19 cellular contexts compared by ENCODE assay signal in genomic region chr16:87421369-87421912, GRCh38. TPM values are rescaled to one million over a fixed set of nuclear protein-coding genes. Genes with fewer than 3 reads are reported as not detected.
DNase-seq lines count a peak whose midpoint lies in the region; ATAC-seq, FAIRE-seq and TF ChIP-seq lines count a peak whose summit lies in the region.
"Had no signal": no experiment of that assay in that cellular context is flagged by ENCODE, and none has a peak within 500 bp of the region (broad histone marks: within the 10 kb centered on the region; RNA-seq: fewer than 3 reads in every experiment).

No MANE protein-coding gene starts in this region.

- ATAC-seq in heart right ventricle: no peak
- ATAC-seq in HepG2: no peak
- no peak for ATAC-seq in GM21737 (IDR thresholded peaks at IDR 0.05; ENCODE audit: unreplicated experiment)

- intact Hi-C loops in cardiac septum (cut with DNase I) (no loop called here), heart right ventricle (cut with DNase I) (loop anchor here in 1 of 10 donors (10.0 kb wide), 1 partner anchor 213 kb away; no protein-coding TSS in a partner anchor), HepG2 (cut with micrococcal nuclease; ENCODE audit: unreplicated experiment) (no loop called here)

- H3K4me3 Mint-ChIP-seq in CD8-positive, alpha-beta memory T cell: no peak overlapping the region
- H3K4me3 Mint-ChIP-seq: CD4-positive, CD25-positive, alpha-beta regulatory T cell; GM23338 had no signal

- DNase-seq in cardiac septum (ENCODE audit: low spot score) (peak; percentile 38), heart right ventricle (no peak), NT2/D1 (ENCODE audit: low read depth, low spot score) (no peak), HepG2 (ENCODE audit: low spot score) (no peak), hypothalamus (lab: John Stamatoyannopoulos, UW) (no peak)
- DNase-seq in CD8-positive, alpha-beta memory T cell: no peak
- DNase-seq: ACHN; BE2C; C1 segment of cervical spinal cord; Caco-2; CD4-positive, CD25-positive, alpha-beta regulatory T cell; DMS153; DMS79; GDM1 had no signal

- POLR2A ChIA-PET in HepG2 (lab: Yijun Ruan, JAX): interaction anchor here (1.1 kb wide), 1 partner anchor 104 kb away, joined by 3 read pairs; the partner anchor contains the start of gene C16orf95
- POLR2A ChIA-PET in CD8-positive, alpha-beta memory T cell (lab: Charles Lee): no interaction called here

- WGBS in heart right ventricle, 2 donors: 97 to 98% methylated on average over 14 of the region's 14 CpGs
- 95% methylated on average over 13 of the region's 14 CpGs for WGBS in HepG2 (ENCODE audit: low lambda C conversion rate)

- H3K4me2 ChIP-seq in HepG2 (ENCODE audit: low read depth, low read length): no peak overlapping the region
- H3K4me2 ChIP-seq: GM23338 had no signal

- FAIRE-seq in HepG2 (lab: Jason Lieb, UNC): no peak
- FAIRE-seq: A204.1, GM12892, GM18507 had no signal

- H3K9me3 Mint-ChIP-seq in CD8-positive, alpha-beta memory T cell: no peaks in the 10 kb centered on the region
- H3K9me3 Mint-ChIP-seq: CD4-positive, CD25-positive, alpha-beta regulatory T cell; GM23338 had no signal

- H4K20me1 ChIP-seq in HepG2 (ENCODE audit: insufficient read depth, low read length): no peaks in the 10 kb centered on the region; the same call in none of the 2 replicates

- TF ChIP-seq POLR2A in HepG2 (IDR thresholded peaks at IDR 0.05; ENCODE audit: insufficient read depth in 1 of 2, low read depth in 2 of 2, low read length in 2 of 2): no peak

- peaks cover 4% of the 10 kb centered on the region for H3K79me2 ChIP-seq in HepG2 (ENCODE audit: insufficient read depth, low read length)

- TF ChIP-seq RAD21 in HepG2 (CRISPR knock-in tag; IDR thresholded peaks at IDR 0.05): no peak

- CTCF ChIA-PET in HepG2 (lab: Yijun Ruan, JAX; ENCODE audit: low intra/inter-chr PET ratio, low total read pairs): no interaction called here
- CTCF ChIA-PET in CD8-positive, alpha-beta memory T cell (lab: Charles Lee): interaction anchor here (1.6 kb wide), 1 partner anchor 215 kb away, joined by 4 read pairs; no protein-coding TSS in a partner anchor

- in situ Hi-C loops in HepG2 (cut with HindIII; ENCODE audit: extremely low pct_ligation_motif_present, low pct_unique_long_range_greater_than_20kb): no loop called here

- H3K36me3 ChIP-seq in heart right ventricle (peaks cover 0 to 83% (median 35%) of the 10 kb centered on the region in 9 donors), NT2/D1 (ENCODE audit: insufficient read depth, insufficient read length, low read length) (peaks cover 76% of the 10 kb centered on the region), HepG2 (replicated peaks in 1 of 2; ENCODE audit: control insufficient read depth in 1 of 2, insufficient read depth in 2 of 2, low read length in 2 of 2) (peaks cover 43 to 83% of the 10 kb centered on the region in 2 experiments)
- peaks cover 12% of the 10 kb centered on the region for H3K36me3 ChIP-seq in CD8-positive, alpha-beta memory T cell (ENCODE audit: insufficient read depth, low read length)

- TF ChIP-seq EP300 in HepG2 (IDR thresholded peaks at IDR 0.05; ENCODE audit: low read depth in 2 of 2, low read length in 2 of 2): no peak
- TF ChIP-seq EP300 in HepG2 (CRISPR knock-in tag; IDR thresholded peaks at IDR 0.05; ENCODE audit: borderline replicate concordance): no peak

- H3K9ac ChIP-seq in NT2/D1 (ENCODE audit: insufficient read length, low read depth) (peak overlapping the region; percentile 18), HepG2 (ENCODE audit: insufficient read depth, low read depth, low read length) (no peak overlapping the region)

- H3K4me3 ChIP-seq in heart right ventricle (no peak overlapping the region), NT2/D1 (ENCODE audit: insufficient read length, low read depth) (no peak overlapping the region), HepG2 (replicated peaks in 1 of 3; ENCODE audit: insufficient read depth in 1 of 3, low read depth in 2 of 3, low read length in 3 of 3) (no peak overlapping the region)
- H3K4me3 ChIP-seq in CD8-positive, alpha-beta memory T cell (ENCODE audit: low read length): no peak overlapping the region
- H3K4me3 ChIP-seq: GM23338 had no signal

- H3K4me1 ChIP-seq in heart right ventricle (peaks cover 0 to 6% (median 0%) of the 10 kb centered on the region in 9 donors), NT2/D1 (ENCODE audit: insufficient read depth, insufficient read length) (peaks cover 13% of the 10 kb centered on the region), HepG2 (ENCODE audit: insufficient read depth, low read length) (no peaks in the 10 kb centered on the region)
- no peaks in the 10 kb centered on the region for H3K4me1 ChIP-seq in CD8-positive, alpha-beta memory T cell (ENCODE audit: insufficient read depth, low read length)
- H3K4me1 ChIP-seq: BE2C had no signal

- H3K4me1 Mint-ChIP-seq in CD8-positive, alpha-beta memory T cell: no peaks in the 10 kb centered on the region

- TF ChIP-seq CTCF in heart right ventricle (IDR thresholded peaks at IDR 0.05): no peak
- no peak for TF ChIP-seq CTCF in HepG2 (CRISPR knock-in tag; IDR thresholded peaks at IDR 0.05)

- no TSS peak for BruUV-seq in HepG2 (replicated peaks; lab: Mats Ljungman, UMichigan)

- H3K27me3 Mint-ChIP-seq in CD8-positive, alpha-beta memory T cell: no peaks in the 10 kb centered on the region
- H3K27me3 Mint-ChIP-seq: CD4-positive, CD25-positive, alpha-beta regulatory T cell had no signal

- no peak overlapping the region for H2AFZ ChIP-seq in HepG2 (ENCODE audit: low read length)
- H2AFZ ChIP-seq: GM23338 had no signal

- no peak overlapping the region for H3K27ac ChIP-seq in heart right ventricle
- H3K27ac ChIP-seq in HepG2 (ENCODE audit: extremely low read length, insufficient read depth, low read length): no peak overlapping the region
- H3K27ac ChIP-seq in CD8-positive, alpha-beta memory T cell (ENCODE audit: low read depth, low read length): no peak overlapping the region

- peaks cover 5 to 71% (median 19%) of the 10 kb centered on the region in 3 donors for H3K36me3 Mint-ChIP-seq in CD8-positive, alpha-beta memory T cell

- peak overlapping the region in 1 of 8 donors; percentile 7 for H3K27ac Mint-ChIP-seq in CD8-positive, alpha-beta memory T cell
- H3K27ac Mint-ChIP-seq: GM23338 had no signal

- H3K9me3 ChIP-seq in heart right ventricle (no peaks in the 10 kb centered on the region), NT2/D1 (ENCODE audit: insufficient read depth, low read length) (no peaks in the 10 kb centered on the region), HepG2 (ENCODE audit: low read length) (no peaks in the 10 kb centered on the region)
- no peaks in the 10 kb centered on the region for H3K9me3 ChIP-seq in CD8-positive, alpha-beta memory T cell (ENCODE audit: low read length)
- H3K9me3 ChIP-seq: BE2C, Caco-2 had no signal

- H3K27me3 ChIP-seq in heart right ventricle (no peaks in the 10 kb centered on the region), NT2/D1 (ENCODE audit: insufficient read depth, insufficient read length) (no peaks in the 10 kb centered on the region), HepG2 (ENCODE audit: control insufficient read depth in 1 of 2, insufficient read depth in 2 of 2, low read length in 2 of 2) (no peaks in the 10 kb centered on the region)
- H3K27me3 ChIP-seq in CD8-positive, alpha-beta memory T cell (ENCODE audit: insufficient read depth, low read length, poor library complexity, severe bottlenecking): no peaks in the 10 kb centered on the region
- H3K27me3 ChIP-seq: BE2C had no signal

RNA-seq across cellular contexts. Expression of gene MAP1LC3B, which starts 29.3 kb away (rescaled TPM):
- 113 TPM for total RNA-seq in cardiac septum
- 100 to 1,000 TPM; 109 to 141 (median 125) TPM for total RNA-seq in heart right ventricle
- polyA plus RNA-seq in heart right ventricle: 100 to 1,000 TPM in 1 of 2 donors, 10 to 100 TPM in 1; 47.0 to 161 TPM
- 15.7 and 30.6 TPM in 2 replicates for total RNA-seq in HepG2 (2016; rRNA removed; fragmentation: Illumina TruSeq; extraction: Trizol)
- 5.5 and 7.0 TPM in 2 replicates for total RNA-seq in HepG2 (2016; cell fraction: cytosol; rRNA removed; fragmentation: Illumina TruSeq; extraction: Trizol; ENCODE audit: low read depth)
- 15.9 and 27.1 TPM in 2 replicates for total RNA-seq in HepG2 (2016; cell fraction: insoluble cytoplasmic fraction; rRNA removed; fragmentation: Illumina TruSeq; extraction: Trizol)
- total RNA-seq in HepG2 (2016; cell fraction: membrane; rRNA removed; fragmentation: Illumina TruSeq; extraction: Trizol): 24.8 and 26.3 TPM in 2 replicates
- total RNA-seq in HepG2 (2016; cell fraction: nucleus; rRNA removed; fragmentation: Illumina TruSeq; extraction: Trizol): 22.0 and 22.3 TPM in 2 replicates
- 37.4 and 37.9 TPM in 2 replicates for polyA plus RNA-seq in HepG2 (2011; rRNA removed)
- polyA plus RNA-seq in HepG2 (2011; cell fraction: cytosol; rRNA removed): 18.1 and 36.3 TPM in 2 replicates
- 15.1 and 23.4 TPM in 2 replicates for polyA plus RNA-seq in HepG2 (2011; cell fraction: nucleus; rRNA removed)
- polyA plus RNA-seq in HepG2 (2012): 68.5 and 98.3 TPM in 2 replicates
- polyA plus RNA-seq in HepG2 (2016; cell fraction: cytosol; fragmentation: Illumina TruSeq; extraction: Trizol; ENCODE audit: low read depth): 9.9 and 13.1 TPM in 2 replicates
- polyA plus RNA-seq in HepG2 (2016; cell fraction: insoluble cytoplasmic fraction; fragmentation: Illumina TruSeq; extraction: Trizol; ENCODE audit: low read depth): 65.5 and 71.9 TPM in 2 replicates
- polyA plus RNA-seq in HepG2 (2016; cell fraction: membrane; fragmentation: Illumina TruSeq; extraction: Trizol; ENCODE audit: low read depth): 26.7 and 27.4 TPM in 2 replicates
- polyA plus RNA-seq in HepG2 (2016; cell fraction: nucleus; fragmentation: Illumina TruSeq; extraction: Trizol; ENCODE audit: insufficient read depth, low read depth): 42.6 and 45.0 TPM in 2 replicates
- polyA minus RNA-seq in HepG2 (2011; rRNA and poly(A)+ RNA removed; ENCODE audit: low replicate concordance): 13.2 and 15.8 TPM in 2 replicates
- 22.2 and 35.4 TPM in 2 replicates for polyA minus RNA-seq in HepG2 (2011; cell fraction: cytosol; rRNA and poly(A)+ RNA removed)
- 23.0 and 32.7 TPM in 2 replicates for polyA minus RNA-seq in HepG2 (2011; cell fraction: nucleus; rRNA and poly(A)+ RNA removed)
- total RNA-seq in CD8-positive, alpha-beta memory T cell: 10 to 100 TPM; 47.1 to 51.5 TPM
- polyA plus RNA-seq in CD8-positive, alpha-beta memory T cell: 151 TPM

RNA-seq across cellular contexts. Expression of gene FBXO31, which starts 37.9 kb away (rescaled TPM):
- total RNA-seq in cardiac septum (73.9 TPM), heart right ventricle (10 to 100 TPM; 58.3 to 94.3 (median 74.0) TPM), HepG2 (2016; rRNA removed; fragmentation: Illumina TruSeq; extraction: Trizol) (81.3 and 92.4 TPM in 2 replicates)
- polyA plus RNA-seq in heart right ventricle (10 to 100 TPM; 15.1 to 21.4 TPM), HepG2 (2011; rRNA removed) (101 and 118 TPM in 2 replicates)
- total RNA-seq in HepG2 (2016; cell fraction: cytosol; rRNA removed; fragmentation: Illumina TruSeq; extraction: Trizol; ENCODE audit: low read depth): 18.3 and 22.9 TPM in 2 replicates
- 64.5 and 91.5 TPM in 2 replicates for total RNA-seq in HepG2 (2016; cell fraction: insoluble cytoplasmic fraction; rRNA removed; fragmentation: Illumina TruSeq; extraction: Trizol)
- total RNA-seq in HepG2 (2016; cell fraction: membrane; rRNA removed; fragmentation: Illumina TruSeq; extraction: Trizol): 33.7 and 38.0 TPM in 2 replicates
- total RNA-seq in HepG2 (2016; cell fraction: nucleus; rRNA removed; fragmentation: Illumina TruSeq; extraction: Trizol): 94.4 and 107 TPM in 2 replicates
- 51.6 and 63.1 TPM in 2 replicates for polyA plus RNA-seq in HepG2 (2011; cell fraction: cytosol; rRNA removed)
- 393 and 579 TPM in 2 replicates for polyA plus RNA-seq in HepG2 (2011; cell fraction: nucleus; rRNA removed)
- polyA plus RNA-seq in HepG2 (2012): 75.5 and 101 TPM in 2 replicates
- 6.1 and 6.4 TPM in 2 replicates for polyA plus RNA-seq in HepG2 (2016; cell fraction: cytosol; fragmentation: Illumina TruSeq; extraction: Trizol; ENCODE audit: low read depth)
- polyA plus RNA-seq in HepG2 (2016; cell fraction: insoluble cytoplasmic fraction; fragmentation: Illumina TruSeq; extraction: Trizol; ENCODE audit: low read depth): 57.9 and 71.3 TPM in 2 replicates
- 18.2 and 18.3 TPM in 2 replicates for polyA plus RNA-seq in HepG2 (2016; cell fraction: membrane; fragmentation: Illumina TruSeq; extraction: Trizol; ENCODE audit: low read depth)
- 256 and 269 TPM in 2 replicates for polyA plus RNA-seq in HepG2 (2016; cell fraction: nucleus; fragmentation: Illumina TruSeq; extraction: Trizol; ENCODE audit: insufficient read depth, low read depth)
- 29.6 and 164 TPM in 2 replicates for polyA minus RNA-seq in HepG2 (2011; rRNA and poly(A)+ RNA removed; ENCODE audit: low replicate concordance)
- 53.4 and 63.9 TPM in 2 replicates for polyA minus RNA-seq in HepG2 (2011; cell fraction: cytosol; rRNA and poly(A)+ RNA removed)
- 202 and 208 TPM in 2 replicates for polyA minus RNA-seq in HepG2 (2011; cell fraction: nucleus; rRNA and poly(A)+ RNA removed)
- 10 to 100 TPM; 35.6 to 40.9 TPM for total RNA-seq in CD8-positive, alpha-beta memory T cell
- polyA plus RNA-seq in CD8-positive, alpha-beta memory T cell: 27.4 TPM
